20 cellular contexts compared by ENCODE assay signal in genomic region chr5:14460844-14461398, GRCh38.
"Had no signal": no experiment of that assay in that cellular context is flagged by ENCODE, and none has a peak within 500 bp of the region (broad histone marks: within the 10 kb centered on the region; RNA-seq: fewer than 3 reads in every experiment).

No MANE protein-coding gene starts in this region.

- H3K27me3 Mint-ChIP-seq: IgD-negative memory B cell had no signal

- ATAC-seq: K562 had no signal

- H3K9me3 Mint-ChIP-seq: IgD-negative memory B cell had no signal

- H3K27ac ChIP-seq: KMS-11 had no signal

- H3K4me3 Mint-ChIP-seq: IgD-negative memory B cell had no signal

- H3K4me3 ChIP-seq: K562 had no signal

- H3K4me2 ChIP-seq: KMS-11, SK-N-SH had no signal

- H3K9me3 ChIP-seq: SK-N-SH had no signal

- DNase-seq: Kasumi-1, MM.1S, NCI-H1092 treated with DMSO at 0.1 percent for 48 hours, NCI-H1436, NCI-H187, NCI-H2029, NCI-H2081 treated with DMSO at 0.1 percent for 48 hours, NCI-H2171, NCI-H226, NCI-H446, NCI-H510A, NCI-H524 treated with DMSO at 0.1 percent for 48 hours, NCI-H69, NCI-H774, RPMI8226, SHP77, SK-N-SH had no signal

- H3K9ac ChIP-seq: KMS-11, SK-N-SH had no signal
